14 cellular contexts compared by ENCODE assay signal in genomic region chr4:77194989-77195388, GRCh38.
"Had no signal": no experiment of that assay in that cellular context is flagged by ENCODE, and none has a peak within 500 bp of the region (broad histone marks: within the 10 kb centered on the region; RNA-seq: fewer than 3 reads in every experiment).

No MANE protein-coding gene starts in this region.

- H3K4me3 ChIP-seq: left ventricle myocardium inferior, right lobe of liver, skin epidermis, testis, upper lobe of left lung had no signal

- H3K27me3 ChIP-seq: foreskin keratinocyte, right lobe of liver, testis, upper lobe of left lung had no signal

- H3K27ac ChIP-seq: foreskin keratinocyte, left ventricle myocardium inferior, right lobe of liver, testis, upper lobe of left lung had no signal

- ATAC-seq: activated naive CD8-positive, alpha-beta T cell treated with anti-CD3 and anti-CD28 coated beads, Interleukin-2, amount 50 U/mL, for 24 hours; foreskin keratinocyte; right lobe of liver had no signal

- H3K36me3 ChIP-seq: left ventricle myocardium inferior, right lobe of liver, upper lobe of left lung had no signal

- DNase-seq: activated CD4-positive, alpha-beta T cell treated with anti-CD3 and anti-CD28 coated beads for 48 hours; activated effector memory CD4-positive, alpha-beta T cell treated with Interleukin-2 at 50 U/mL for 16 hours; activated naive CD4-positive, alpha-beta T cell treated with anti-CD3 and anti-CD28 coated beads for 36 hours; activated T-cell treated with anti-CD3 and anti-CD28 coated beads, Interleukin-2, amount 50 U/mL, for 48 hours; effector CD4-positive, alpha-beta T cell; foreskin keratinocyte; left ventricle myocardium inferior; posterior cingulate gyrus; right lobe of liver; stimulated activated CD4-positive, alpha-beta T cell treated with anti-CD3 and anti-CD28 coated beads, Interleukin-2, amount 100 ng/mL, for 24 hours; testis; upper lobe of left lung had no signal

- H3K4me1 ChIP-seq: left ventricle myocardium inferior, right lobe of liver, testis, upper lobe of left lung had no signal

- H3K9me3 ChIP-seq: left ventricle myocardium inferior, right lobe of liver, testis, upper lobe of left lung had no signal
